In genomic region chr20:63858393-63859165, GRCh38 we compare ENCODE assay signal across 1 cellular context.
TF ChIP-seq lines count a peak whose summit lies in the region.

No MANE protein-coding gene starts in this region.

TF ChIP-seq in K562, 482 proteins besides CTCF, POLR2A, EP300 and RAD21 (continued from another document and continues in another):
- TF ChIP-seq ZBTB34 (CRISPR knock-in tag; IDR thresholded peaks at IDR 0.05) (no peak), FOXA3 (CRISPR knock-in tag; conservative IDR thresholded peaks at IDR 0.05 in 1 of 2, IDR thresholded peaks at IDR 0.05 in 1 of 2) (no peak), NR2C1 (IDR thresholded peaks at IDR 0.05) (no peak; the same call in 1 of the 2 replicates), NR2C1 (tag; IDR thresholded peaks at IDR 0.05) (peak; percentile 61; the same call in 1 of the 2 replicates), SMARCC2 (IDR thresholded peaks at IDR 0.05; ENCODE audit: low read depth) (no peak), ELK3 (CRISPR knock-in tag; IDR thresholded peaks at IDR 0.05) (no peak), NR1H2 (CRISPR knock-in tag; IDR thresholded peaks at IDR 0.05) (no peak), HDAC8 (tag; IDR thresholded peaks at IDR 0.05) (no peak), PATZ1 (CRISPR knock-in tag; IDR thresholded peaks at IDR 0.05; ENCODE audit: borderline replicate concordance) (no peak), ZBTB7A (IDR thresholded peaks at IDR 0.05; ENCODE audit: borderline replicate concordance, control insufficient read depth, low read depth, low read length) (peak; percentile 73), NFATC3 (IDR thresholded peaks at IDR 0.05) (no peak), CSDE1 (IDR thresholded peaks at IDR 0.05) (no peak), GABPA (tag; conservative IDR thresholded peaks at IDR 0.05; ENCODE audit: low read depth) (peak; percentile 28; the same call in 1 of the 2 replicates), ZNF232 (CRISPR knock-in tag; IDR thresholded peaks at IDR 0.05) (no peak), BRD9 (IDR thresholded peaks at IDR 0.05; ENCODE audit: low read depth, partially characterized antibody) (no peak), POLR2G (IDR thresholded peaks at IDR 0.05; ENCODE audit: low read depth, low read length) (0 out of 2 replicates have a peak, but pooled peaks have one; percentile 62), CHCHD3 (CRISPR knock-in tag; IDR thresholded peaks at IDR 0.05) (no peak), SFPQ (IDR thresholded peaks at IDR 0.05; ENCODE audit: low read depth, low read length) (no peak), MGA (IDR thresholded peaks at IDR 0.05) (no peak), FOXJ3 (CRISPR knock-in tag; IDR thresholded peaks at IDR 0.05) (no peak), AFF4 (CRISPR knock-in tag; IDR thresholded peaks at IDR 0.05) (no peak), ZNF143 (CRISPR knock-in tag; IDR thresholded peaks at IDR 0.05) (no peak), MTA2 (IDR thresholded peaks at IDR 0.05; ENCODE audit: low read depth) (no peak), PREB (CRISPR knock-in tag; IDR thresholded peaks at IDR 0.05) (no peak), PTTG1 (tag; IDR thresholded peaks at IDR 0.05; ENCODE audit: low read depth) (no peak), TAF7 (tag; IDR thresholded peaks at IDR 0.05) (no peak), PHB (CRISPR knock-in tag; IDR thresholded peaks at IDR 0.05) (no peak), ZNF197 (CRISPR knock-in tag; IDR thresholded peaks at IDR 0.05; ENCODE audit: low read depth) (no peak), USF1 (CRISPR knock-in tag; IDR thresholded peaks at IDR 0.05) (peak; percentile 26; the same call in 1 of the 2 replicates), CEBPG (CRISPR knock-in tag; IDR thresholded peaks at IDR 0.05) (peak; percentile 14; the same call in 1 of the 2 replicates), CEBPG (tag; conservative IDR thresholded peaks at IDR 0.05 in 1 of 2, IDR thresholded peaks at IDR 0.05 in 1 of 2) (no peak), FOXK2 (conservative IDR thresholded peaks at IDR 0.05 in 1 of 2, IDR thresholded peaks at IDR 0.05 in 1 of 2; ENCODE audit: low read depth in 2 of 2) (peak in 1 of 2 experiments; percentile 11; a peak in 1 of 4 replicates), ZNF23 (CRISPR knock-in tag; IDR thresholded peaks at IDR 0.05) (no peak), YBX1 (IDR thresholded peaks at IDR 0.05) (no peak)
